Comparison of ENCODE assay signal across 29 cellular contexts in the genomic region with DNA sequence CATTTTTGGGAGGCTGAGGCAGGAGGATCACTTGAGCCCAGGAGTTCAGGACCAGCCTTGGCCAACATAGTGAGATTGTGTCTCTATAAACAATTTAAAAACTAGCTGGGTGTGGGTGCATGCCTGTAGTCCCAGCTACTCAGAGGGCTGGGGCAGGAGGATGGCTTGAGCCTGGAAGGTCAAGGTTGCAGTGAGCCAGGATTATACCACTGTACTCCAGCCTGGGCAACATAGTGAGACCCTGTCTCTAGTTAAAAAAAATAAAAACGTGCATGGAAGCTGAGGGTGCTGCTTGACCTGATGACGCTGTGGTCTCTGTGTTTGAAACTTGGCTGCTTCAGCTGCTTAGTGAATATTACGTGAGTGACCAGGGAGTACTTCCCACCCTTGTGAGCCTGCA.
A peak's percentile ranks its signal among the peaks of the same experiment; 100 is the strongest.
DNase-seq lines count a peak whose midpoint lies in the region; ATAC-seq and TF ChIP-seq lines count a peak whose summit lies in the region.
"Had no signal": no experiment of that assay in that cellular context is flagged by ENCODE, and none has a peak within 500 bp of the region (broad histone marks: within the 10 kb centered on the region; RNA-seq: fewer than 3 reads in every experiment).

No MANE protein-coding gene starts in this region.

- H3K4me3 ChIP-seq in CD8-positive, alpha-beta memory T cell (ENCODE audit: low read length) = no peak overlapping the region
- H3K4me3 ChIP-seq in neutrophil (ENCODE audit: low read depth in 1 of 2, low read length in 1 of 2) = no peak overlapping the region
- H3K4me3 ChIP-seq: MG63, SK-N-MC, upper lobe of left lung had no signal

- DNase-seq in CD14-positive monocyte (ENCODE audit: low spot score) = no peak
- no peak for DNase-seq in CD8-positive, alpha-beta memory T cell
- no peak for DNase-seq in T-cell
- DNase-seq in activated CD4-positive, alpha-beta T cell treated with anti-CD3 and anti-CD28 coated beads, Interleukin-2, amount 10 ng/mL, durations not matched to agents 7 days and 5 days = no peak
- no peak for DNase-seq in COR-L47 (lab: John Stamatoyannopoulos, UW)
- DNase-seq: activated CD4-positive, alpha-beta T cell treated with anti-CD3 and anti-CD28 coated beads for 4 hours; activated naive CD4-positive, alpha-beta T cell; activated T-cell treated with anti-CD3 and anti-CD28 coated beads, Interleukin-2, amount 50 U/mL, for 72 hours; amniotic stem cell; DMS153; effector CD4-positive, alpha-beta T cell; H7; islet precursor cell; MG63; NCI-H1105 treated with DMSO at 0.1 percent for 48 hours; NCI-H2029 treated with DMSO at 0.1 percent for 48 hours; NCI-H2227 treated with DMSO at 0.1 percent for 48 hours; NCI-H748 treated with DMSO at 0.1 percent for 48 hours; right cardiac atrium; stimulated activated CD4-positive, alpha-beta T cell treated with anti-CD3 and anti-CD28 coated beads, Interleukin-12 subunit alpha, Interleukin-12 subunit beta, amount 100 ng/mL, for 4 hours; stimulated activated CD4-positive, alpha-beta T cell treated with anti-CD3 and anti-CD28 coated beads, Interleukin-4, amount 100 ng/mL, for 1 hour; substantia nigra; upper lobe of left lung had no signal

- CTCF ChIA-PET in CD8-positive, alpha-beta memory T cell (lab: Charles Lee) = interaction anchor here (1.0 kb wide), 1 partner anchor 81 kb away, joined by 3 read pairs; no protein-coding TSS in a partner anchor
- CTCF ChIA-PET in T-cell (lab: Charles Lee) = interaction anchor here in 1 of 2 donors (0.6 kb wide), 1 partner anchor 491 kb away, joined by 6 read pairs; no protein-coding TSS in a partner anchor
- CTCF ChIA-PET in activated CD4-positive, alpha-beta T cell treated with anti-CD3 and anti-CD28 coated beads, Interleukin-2, amount 10 ng/mL, durations not matched to agents 7 days and 5 days (lab: Charles Lee) = interaction anchor here (0.5 kb wide), 2 partner anchors 171 to 1661 kb away, joined by 3 to 6 read pairs; no protein-coding TSS in a partner anchor

- POLR2A ChIA-PET in CD8-positive, alpha-beta memory T cell (lab: Charles Lee) = interaction anchor here (1.0 kb wide), 1 partner anchor 27 kb away, joined by 3 read pairs; no protein-coding TSS in a partner anchor
- POLR2A ChIA-PET in T-cell (lab: Charles Lee) = no interaction called here
- POLR2A ChIA-PET in activated CD4-positive, alpha-beta T cell treated with anti-CD3 and anti-CD28 coated beads, Interleukin-2, amount 10 ng/mL, durations not matched to agents 7 days and 5 days (lab: Charles Lee) = no interaction called here

- TF ChIP-seq CTCF in CD14-positive monocyte (IDR thresholded peaks at IDR 0.05) = no peak
- no peak for TF ChIP-seq CTCF in neutrophil (IDR thresholded peaks at IDR 0.05)

- peaks cover 89% of the 10 kb centered on the region for H3K4me1 ChIP-seq in CD8-positive, alpha-beta memory T cell (ENCODE audit: insufficient read depth, low read length)
- H3K4me1 ChIP-seq in neutrophil (ENCODE audit: control insufficient read depth in 1 of 2, insufficient read depth in 1 of 2, low read depth in 1 of 2, low read length in 1 of 2) = peaks cover 68 to 71% of the 10 kb centered on the region in 2 experiments
- H3K4me1 ChIP-seq: parathyroid adenoma had no signal

- H3K36me3 ChIP-seq in CD8-positive, alpha-beta memory T cell (ENCODE audit: insufficient read depth, low read length) = peaks cover 6% of the 10 kb centered on the region
- no peaks in the 10 kb centered on the region for H3K36me3 ChIP-seq in neutrophil
- H3K36me3 ChIP-seq: MG63, upper lobe of left lung had no signal

- intact Hi-C loops in CD14-positive monocyte (cut with micrococcal nuclease) = no loop called here

- peak overlapping the region; percentile 92 to 98 (median 95) for H3K27ac Mint-ChIP-seq in CD14-positive monocyte
- H3K27ac Mint-ChIP-seq in CD8-positive, alpha-beta memory T cell = peak overlapping the region; percentile 50 to 89 (median 83)
- H3K27ac Mint-ChIP-seq in T-cell = peak overlapping the region in 1 of 2 donors; percentile 66
- H3K27ac Mint-ChIP-seq in activated CD4-positive, alpha-beta T cell treated with anti-CD3 and anti-CD28 coated beads, Interleukin-2, amount 10 ng/mL, durations not matched to agents 7 days and 5 days = no peak overlapping the region
- H3K27ac Mint-ChIP-seq: mesothelial cell of epicardium had no signal

- no peaks in the 10 kb centered on the region for H3K9me3 ChIP-seq in CD8-positive, alpha-beta memory T cell (ENCODE audit: low read length)
- no peaks in the 10 kb centered on the region for H3K9me3 ChIP-seq in neutrophil
- H3K9me3 ChIP-seq: MG63, upper lobe of left lung had no signal

- no peak overlapping the region for H3K27ac ChIP-seq in CD8-positive, alpha-beta memory T cell (ENCODE audit: low read depth, low read length)
- peak overlapping the region; percentile 88 for H3K27ac ChIP-seq in neutrophil
- H3K27ac ChIP-seq: epithelial cell of prostate, parathyroid adenoma, SK-N-MC had no signal

- no peaks in the 10 kb centered on the region for H3K27me3 ChIP-seq in CD8-positive, alpha-beta memory T cell (ENCODE audit: insufficient read depth, low read length, poor library complexity, severe bottlenecking)
- no peaks in the 10 kb centered on the region for H3K27me3 ChIP-seq in neutrophil
- H3K27me3 ChIP-seq: MG63, upper lobe of left lung had no signal

- ATAC-seq in T-cell (replicated peaks in 1 of 4) (no peak), HG03457 (IDR thresholded peaks at IDR 0.05; ENCODE audit: unreplicated experiment) (no peak)
- ATAC-seq: activated T-cell treated with anti-CD3 and anti-CD28 coated beads, Interleukin-2, amount 50 U/mL, for 72 hours; right cardiac atrium had no signal

- H3K27me3 Mint-ChIP-seq in CD14-positive monocyte (ENCODE audit: low read depth in 3 of 3) (no peaks in the 10 kb centered on the region), T-cell (no peaks in the 10 kb centered on the region)
- H3K27me3 Mint-ChIP-seq in CD8-positive, alpha-beta memory T cell = no peaks in the 10 kb centered on the region
- H3K27me3 Mint-ChIP-seq in activated CD4-positive, alpha-beta T cell treated with anti-CD3 and anti-CD28 coated beads, Interleukin-2, amount 10 ng/mL, durations not matched to agents 7 days and 5 days = no peaks in the 10 kb centered on the region

- H3K9me3 Mint-ChIP-seq in CD14-positive monocyte = peaks cover 0 to 2% (median 0%) of the 10 kb centered on the region in 7 donors
- H3K9me3 Mint-ChIP-seq in CD8-positive, alpha-beta memory T cell = no peaks in the 10 kb centered on the region
- no peaks in the 10 kb centered on the region for H3K9me3 Mint-ChIP-seq in T-cell
- H3K9me3 Mint-ChIP-seq in activated CD4-positive, alpha-beta T cell treated with anti-CD3 and anti-CD28 coated beads, Interleukin-2, amount 10 ng/mL, durations not matched to agents 7 days and 5 days = no peaks in the 10 kb centered on the region
- H3K9me3 Mint-ChIP-seq: activated T-cell treated with anti-CD3 and anti-CD28 coated beads, Interleukin-2, amount 50 U/mL, for 72 hours; mesothelial cell of epicardium had no signal

- H3K4me1 Mint-ChIP-seq in CD14-positive monocyte = peaks cover 78% of the 10 kb centered on the region
- H3K4me1 Mint-ChIP-seq in CD8-positive, alpha-beta memory T cell = peaks cover 82 to 99% (median 99%) of the 10 kb centered on the region in 3 donors
- H3K4me1 Mint-ChIP-seq in T-cell = peaks cover 91 to 98% (median 93%) of the 10 kb centered on the region in 3 donors
- peaks cover 79% of the 10 kb centered on the region for H3K4me1 Mint-ChIP-seq in activated CD4-positive, alpha-beta T cell treated with anti-CD3 and anti-CD28 coated beads, Interleukin-2, amount 10 ng/mL, durations not matched to agents 7 days and 5 days

- H3K36me3 Mint-ChIP-seq in CD14-positive monocyte = peaks cover 13 to 23% of the 10 kb centered on the region in 2 donors
- H3K36me3 Mint-ChIP-seq in CD8-positive, alpha-beta memory T cell = peaks cover 0 to 78% (median 12%) of the 10 kb centered on the region in 3 donors
- peaks cover 29% of the 10 kb centered on the region for H3K36me3 Mint-ChIP-seq in T-cell
- peaks cover 17% of the 10 kb centered on the region for H3K36me3 Mint-ChIP-seq in activated CD4-positive, alpha-beta T cell treated with anti-CD3 and anti-CD28 coated beads, Interleukin-2, amount 10 ng/mL, durations not matched to agents 7 days and 5 days (ENCODE audit: low read depth)
- H3K36me3 Mint-ChIP-seq: mesothelial cell of epicardium had no signal

- H3K4me3 Mint-ChIP-seq in CD14-positive monocyte (peak overlapping the region in 1 of 2 donors; percentile 11), T-cell (peak overlapping the region in 2 of 3 donors; percentile 21 to 40)
- H3K4me3 Mint-ChIP-seq in CD8-positive, alpha-beta memory T cell = peak overlapping the region in 5 of 7 donors; percentile 29 to 59 (median 46)
- no peak overlapping the region for H3K4me3 Mint-ChIP-seq in activated CD4-positive, alpha-beta T cell treated with anti-CD3 and anti-CD28 coated beads, Interleukin-2, amount 10 ng/mL, durations not matched to agents 7 days and 5 days
- H3K4me3 Mint-ChIP-seq: activated T-cell treated with anti-CD3 and anti-CD28 coated beads, Interleukin-2, amount 50 U/mL, for 72 hours; mesothelial cell of epicardium had no signal
